In genomic region chr11:66288866-66289547, GRCh38 we compare ENCODE assay signal across 8 cellular contexts. TPM values are rescaled to one million over a fixed set of nuclear protein-coding genes. Genes with fewer than 3 reads are reported as not detected.
A peak's percentile ranks its signal among the peaks of the same experiment; 100 is the strongest.
DNase-seq lines count a peak whose midpoint lies in the region; ATAC-seq and TF ChIP-seq lines count a peak whose summit lies in the region.

Gene YIF1A (minus strand): TSS chr11:66289143. CDS start chr11:66288985, 158 bp downstream.

- peak within 1 kb of the TSS; percentile 82 for H3K4me2 ChIP-seq in KMS-11

- H3K9ac ChIP-seq in KMS-11, result peak within 1 kb of the TSS; percentile 88
- peak within 1 kb of the TSS; percentile 89 for H3K9ac ChIP-seq in mucosa of stomach (ENCODE audit: low read length)

- H3K4me3 ChIP-seq in KMS-11 (IDR thresholded peaks at IDR 0.05; ENCODE audit: insufficient read depth, low read depth, low read length) (no peak within 1 kb of the TSS), Peyer's patch (peak within 1 kb of the TSS; percentile 85 to 98 (median 93)), esophagus (ENCODE audit: low read depth in 1 of 2, low read length in 2 of 2) (peak within 1 kb of the TSS; percentile 73 to 90), mucosa of stomach (ENCODE audit: low read length) (peak within 1 kb of the TSS; percentile 64)

- DNase-seq in DMS53 treated with DMSO at 0.1 percent for 48 hours (lab: John Stamatoyannopoulos, UW; ENCODE audit: unreplicated experiment) (peak; percentile 100), Peyer's patch (peak; percentile 96 to 99 (median 98))
- peak; percentile 97 to 98 for DNase-seq in activated T-cell treated with anti-CD3 and anti-CD28 coated beads, Interleukin-2, amount 50 U/mL, for 48 hours
- peak; percentile 95 for DNase-seq in stimulated activated CD8-positive, alpha-beta memory T cell treated with anti-CD3 and anti-CD28 coated beads, Interleukin-7, amount 100 ng/mL, for 1 hour (ENCODE audit: low read depth in 2 of 2)

- H3K4me1 ChIP-seq in KMS-11 (ENCODE audit: low read depth, poor library complexity, severe bottlenecking) (peaks cover 16% of the 10 kb centered on the region), Peyer's patch (peaks cover 0 to 30% (median 21%) of the 10 kb centered on the region in 4 donors), esophagus (ENCODE audit: control insufficient read depth in 2 of 2, insufficient read depth in 2 of 2, low read length in 1 of 2) (peaks cover 11 to 32% of the 10 kb centered on the region in 2 donors), mucosa of stomach (ENCODE audit: control insufficient read depth, insufficient read depth, low read length) (peaks cover 41% of the 10 kb centered on the region)

- peak within 1 kb of the TSS; percentile 64 for H3K27ac ChIP-seq in KMS-11
- peak within 1 kb of the TSS; percentile 96 to 99 (median 98) for H3K27ac ChIP-seq in Peyer's patch
- H3K27ac ChIP-seq in esophagus (ENCODE audit: low read depth in 2 of 2, low read length in 1 of 2), result peak within 1 kb of the TSS; percentile 93 to 96

- H3K9me3 ChIP-seq in Peyer's patch (no peaks in the 10 kb centered on the region), esophagus (ENCODE audit: control insufficient read depth in 2 of 2, insufficient read depth in 1 of 2, low read depth in 1 of 2, low read length in 1 of 2) (no peaks in the 10 kb centered on the region), mucosa of stomach (ENCODE audit: control insufficient read depth, low read length) (no peaks in the 10 kb centered on the region)

- TF ChIP-seq CTCF in KMS-11 (conservative IDR thresholded peaks at IDR 0.05; ENCODE audit: low read depth, low read length), result no peak
- peak in 2 of 6 experiments; percentile 4 to 9 for TF ChIP-seq CTCF in Peyer's patch (IDR thresholded peaks at IDR 0.05)

- H3K36me3 ChIP-seq in KMS-11 (ENCODE audit: insufficient read depth) (no peaks in the 10 kb centered on the region), Peyer's patch (peaks cover 0 to 16% (median 0%) of the 10 kb centered on the region in 3 donors), esophagus (ENCODE audit: control insufficient read depth in 2 of 2, insufficient read depth in 2 of 2, low read length in 1 of 2) (peaks cover 0 to 14% of the 10 kb centered on the region in 2 donors), mucosa of stomach (ENCODE audit: control insufficient read depth, insufficient read depth, low read length) (peaks cover 5% of the 10 kb centered on the region)

- peak; percentile 88 for ATAC-seq in GM21737 (IDR thresholded peaks at IDR 0.05; ENCODE audit: unreplicated experiment)

- 0 to 1% methylated on average over 54 to 74 of the region's 74 CpGs for WGBS in esophagus, 2 donors

- H4K20me1 ChIP-seq in KMS-11 (ENCODE audit: insufficient read depth), result no peaks in the 10 kb centered on the region

- H3K27me3 ChIP-seq in KMS-11 (ENCODE audit: insufficient read depth, low read depth) (peaks cover 5% of the 10 kb centered on the region; the same call in 1 of the 2 replicates), Peyer's patch (peaks cover 0 to 10% of the 10 kb centered on the region in 2 donors), esophagus (ENCODE audit: control insufficient read depth in 1 of 2, insufficient read depth in 2 of 2, low read length in 2 of 2) (peaks cover 0 to 9% of the 10 kb centered on the region in 2 donors), mucosa of stomach (ENCODE audit: control insufficient read depth, insufficient read depth, low read length) (peaks cover 13% of the 10 kb centered on the region)

- peak within 1 kb of the TSS; percentile 73 for H2AFZ ChIP-seq in KMS-11 (ENCODE audit: low read depth)

- H3K79me2 ChIP-seq in KMS-11 (ENCODE audit: insufficient read depth, low read depth), result peaks cover 8% of the 10 kb centered on the region; the same call in 1 of the 2 replicates

- TF ChIP-seq POLR2A in Peyer's patch (IDR thresholded peaks at IDR 0.05), result peak; percentile 79 to 83

RNA-seq across cellular contexts. Expression of gene YIF1A, which starts in this region (rescaled TPM):
- total RNA-seq in Peyer's patch, result 100 to 1,000 TPM in 3 of 4 donors, 10 to 100 TPM in 1; 52.0 to 132 (median 115) TPM
- 10 to 100 TPM; 51.6 to 63.1 TPM for polyA plus RNA-seq in esophagus
